In the genomic region with DNA sequence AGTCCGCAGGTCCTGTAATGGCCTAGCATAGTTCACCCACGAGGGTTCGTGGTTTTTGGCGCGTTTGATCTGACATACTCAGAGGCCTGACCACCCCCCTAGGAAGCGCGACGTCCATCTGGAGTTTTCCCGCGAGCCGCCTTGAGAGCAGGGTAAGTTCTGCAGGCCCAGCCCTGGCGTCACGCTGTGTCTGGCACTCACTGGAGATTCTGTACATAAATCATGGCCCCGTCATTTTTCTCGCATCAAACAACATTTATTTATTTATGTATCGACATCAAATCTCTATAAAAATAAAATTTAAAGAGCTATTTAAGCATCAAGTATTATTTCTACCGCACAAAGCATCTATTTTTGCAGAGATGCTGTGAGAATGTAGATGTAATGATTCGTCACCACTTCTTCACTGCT, we compare ENCODE assay signal across 1 cellular context.
A peak's percentile ranks its signal among the peaks of the same experiment; 100 is the strongest.
TF ChIP-seq lines count a peak whose summit lies in the region.

No MANE protein-coding gene starts in this region.

TF ChIP-seq in HepG2, 621 proteins besides CTCF, POLR2A, EP300 and RAD21 (continues in another document):
- TF ChIP-seq CENPX (CRISPR knock-in tag; IDR thresholded peaks at IDR 0.05) (no peak), MEIS2 (CRISPR knock-in tag; IDR thresholded peaks at IDR 0.05) (no peak), MED13 (CRISPR knock-in tag; IDR thresholded peaks at IDR 0.05) (no peak; the same call in 1 of the 2 replicates), NFIB (CRISPR knock-in tag; IDR thresholded peaks at IDR 0.05; ENCODE audit: borderline replicate concordance) (no peak), ZNF782 (CRISPR knock-in tag; IDR thresholded peaks at IDR 0.05; ENCODE audit: borderline replicate concordance) (no peak), ZNF34 (CRISPR knock-in tag; IDR thresholded peaks at IDR 0.05; ENCODE audit: borderline replicate concordance) (peak; percentile 24; the same call in 1 of the 2 replicates), ZFP36L1 (CRISPR knock-in tag; IDR thresholded peaks at IDR 0.05) (no peak), ETV5 (CRISPR knock-in tag; IDR thresholded peaks at IDR 0.05; ENCODE audit: borderline replicate concordance) (no peak), ARNTL (CRISPR knock-in tag; IDR thresholded peaks at IDR 0.05) (peak; percentile 27; the same call in 1 of the 2 replicates), JUN (CRISPR knock-in tag; IDR thresholded peaks at IDR 0.05) (0 out of 2 replicates have a peak, but pooled peaks have one; percentile 1), ZNF546 (CRISPR knock-in tag; conservative IDR thresholded peaks at IDR 0.05) (no peak), ZNF260 (CRISPR knock-in tag; IDR thresholded peaks at IDR 0.05; ENCODE audit: borderline replicate concordance, low read depth) (no peak), POLR2G (IDR thresholded peaks at IDR 0.05; ENCODE audit: low read depth, low read length) (no peak), ZNF44 (CRISPR knock-in tag; IDR thresholded peaks at IDR 0.05) (no peak), NFE2L2 (IDR thresholded peaks at IDR 0.05; ENCODE audit: low read length) (no peak), ZNF678 (CRISPR knock-in tag; IDR thresholded peaks at IDR 0.05) (no peak), CEBPB (IDR thresholded peaks at IDR 0.05; ENCODE audit: borderline replicate concordance, low read depth, low read length) (no peak), KLF11 (CRISPR knock-in tag; IDR thresholded peaks at IDR 0.05) (0 out of 2 replicates have a peak, but pooled peaks have one; percentile 8), ZNF790 (CRISPR knock-in tag; IDR thresholded peaks at IDR 0.05; ENCODE audit: borderline replicate concordance) (no peak), SIX4 (CRISPR knock-in tag; IDR thresholded peaks at IDR 0.05) (no peak), ZNF263 (CRISPR knock-in tag; IDR thresholded peaks at IDR 0.05) (no peak), ZNF883 (CRISPR knock-in tag; IDR thresholded peaks at IDR 0.05; ENCODE audit: not compliant biosample characterization) (peak; percentile 7), FOXM1 (CRISPR knock-in tag; IDR thresholded peaks at IDR 0.05) (no peak), MXI1 (IDR thresholded peaks at IDR 0.05; ENCODE audit: borderline replicate concordance, low read depth, low read length) (no peak), ZNF329 (CRISPR knock-in tag; IDR thresholded peaks at IDR 0.05; ENCODE audit: low read depth) (0 out of 2 replicates have a peak, but pooled peaks have one; percentile 23), KDM5A (IDR thresholded peaks at IDR 0.05; ENCODE audit: borderline replicate concordance, low read length) (no peak), ZZZ3 (CRISPR knock-in tag; IDR thresholded peaks at IDR 0.05; ENCODE audit: borderline replicate concordance) (no peak), HCFC1 (IDR thresholded peaks at IDR 0.05; ENCODE audit: low read depth, low read length) (no peak), ISX (CRISPR knock-in tag; conservative IDR thresholded peaks at IDR 0.05) (0 out of 2 replicates have a peak, but pooled peaks have one; percentile 12), ZNF3 (CRISPR knock-in tag; IDR thresholded peaks at IDR 0.05) (no peak), EEA1 (CRISPR knock-in tag; IDR thresholded peaks at IDR 0.05; ENCODE audit: borderline replicate concordance) (no peak), KMT2B (CRISPR knock-in tag; IDR thresholded peaks at IDR 0.05) (no peak; the same call in 1 of the 2 replicates), ZNF431 (CRISPR knock-in tag; IDR thresholded peaks at IDR 0.05; ENCODE audit: borderline replicate concordance, low read depth) (0 out of 2 replicates have a peak, but pooled peaks have one; percentile 16), PLRG1 (conservative IDR thresholded peaks at IDR 0.05) (no peak)
- TF ChIP-seq, protein P1, sequence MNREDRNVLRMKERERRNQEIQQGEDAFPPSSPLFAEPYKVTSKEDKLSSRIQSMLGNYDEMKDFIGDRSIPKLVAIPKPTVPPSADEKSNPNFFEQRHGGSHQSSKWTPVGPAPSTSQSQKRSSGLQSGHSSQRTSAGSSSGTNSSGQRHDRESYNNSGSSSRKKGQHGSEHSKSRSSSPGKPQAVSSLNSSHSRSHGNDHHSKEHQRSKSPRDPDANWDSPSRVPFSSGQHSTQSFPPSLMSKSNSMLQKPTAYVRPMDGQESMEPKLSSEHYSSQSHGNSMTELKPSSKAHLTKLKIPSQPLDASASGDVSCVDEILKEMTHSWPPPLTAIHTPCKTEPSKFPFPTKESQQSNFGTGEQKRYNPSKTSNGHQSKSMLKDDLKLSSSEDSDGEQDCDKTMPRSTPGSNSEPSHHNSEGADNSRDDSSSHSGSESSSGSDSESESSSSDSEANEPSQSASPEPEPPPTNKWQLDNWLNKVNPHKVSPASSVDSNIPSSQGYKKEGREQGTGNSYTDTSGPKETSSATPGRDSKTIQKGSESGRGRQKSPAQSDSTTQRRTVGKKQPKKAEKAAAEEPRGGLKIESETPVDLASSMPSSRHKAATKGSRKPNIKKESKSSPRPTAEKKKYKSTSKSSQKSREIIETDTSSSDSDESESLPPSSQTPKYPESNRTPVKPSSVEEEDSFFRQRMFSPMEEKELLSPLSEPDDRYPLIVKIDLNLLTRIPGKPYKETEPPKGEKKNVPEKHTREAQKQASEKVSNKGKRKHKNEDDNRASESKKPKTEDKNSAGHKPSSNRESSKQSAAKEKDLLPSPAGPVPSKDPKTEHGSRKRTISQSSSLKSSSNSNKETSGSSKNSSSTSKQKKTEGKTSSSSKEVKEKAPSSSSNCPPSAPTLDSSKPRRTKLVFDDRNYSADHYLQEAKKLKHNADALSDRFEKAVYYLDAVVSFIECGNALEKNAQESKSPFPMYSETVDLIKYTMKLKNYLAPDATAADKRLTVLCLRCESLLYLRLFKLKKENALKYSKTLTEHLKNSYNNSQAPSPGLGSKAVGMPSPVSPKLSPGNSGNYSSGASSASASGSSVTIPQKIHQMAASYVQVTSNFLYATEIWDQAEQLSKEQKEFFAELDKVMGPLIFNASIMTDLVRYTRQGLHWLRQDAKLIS (CRISPR knock-in tag; IDR thresholded peaks at IDR 0.05), result no peak
- TF ChIP-seq, protein P2, sequence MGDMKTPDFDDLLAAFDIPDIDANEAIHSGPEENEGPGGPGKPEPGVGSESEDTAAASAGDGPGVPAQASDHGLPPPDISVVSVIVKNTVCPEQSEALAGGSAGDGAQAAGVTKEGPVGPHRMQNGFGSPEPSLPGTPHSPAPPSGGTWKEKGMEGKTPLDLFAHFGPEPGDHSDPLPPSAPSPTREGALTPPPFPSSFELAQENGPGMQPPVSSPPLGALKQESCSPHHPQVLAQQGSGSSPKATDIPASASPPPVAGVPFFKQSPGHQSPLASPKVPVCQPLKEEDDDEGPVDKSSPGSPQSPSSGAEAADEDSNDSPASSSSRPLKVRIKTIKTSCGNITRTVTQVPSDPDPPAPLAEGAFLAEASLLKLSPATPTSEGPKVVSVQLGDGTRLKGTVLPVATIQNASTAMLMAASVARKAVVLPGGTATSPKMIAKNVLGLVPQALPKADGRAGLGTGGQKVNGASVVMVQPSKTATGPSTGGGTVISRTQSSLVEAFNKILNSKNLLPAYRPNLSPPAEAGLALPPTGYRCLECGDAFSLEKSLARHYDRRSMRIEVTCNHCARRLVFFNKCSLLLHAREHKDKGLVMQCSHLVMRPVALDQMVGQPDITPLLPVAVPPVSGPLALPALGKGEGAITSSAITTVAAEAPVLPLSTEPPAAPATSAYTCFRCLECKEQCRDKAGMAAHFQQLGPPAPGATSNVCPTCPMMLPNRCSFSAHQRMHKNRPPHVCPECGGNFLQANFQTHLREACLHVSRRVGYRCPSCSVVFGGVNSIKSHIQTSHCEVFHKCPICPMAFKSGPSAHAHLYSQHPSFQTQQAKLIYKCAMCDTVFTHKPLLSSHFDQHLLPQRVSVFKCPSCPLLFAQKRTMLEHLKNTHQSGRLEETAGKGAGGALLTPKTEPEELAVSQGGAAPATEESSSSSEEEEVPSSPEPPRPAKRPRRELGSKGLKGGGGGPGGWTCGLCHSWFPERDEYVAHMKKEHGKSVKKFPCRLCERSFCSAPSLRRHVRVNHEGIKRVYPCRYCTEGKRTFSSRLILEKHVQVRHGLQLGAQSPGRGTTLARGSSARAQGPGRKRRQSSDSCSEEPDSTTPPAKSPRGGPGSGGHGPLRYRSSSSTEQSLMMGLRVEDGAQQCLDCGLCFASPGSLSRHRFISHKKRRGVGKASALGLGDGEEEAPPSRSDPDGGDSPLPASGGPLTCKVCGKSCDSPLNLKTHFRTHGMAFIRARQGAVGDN (CRISPR knock-in tag; IDR thresholded peaks at IDR 0.05), result peak; percentile 19
- TF ChIP-seq, protein P3, sequence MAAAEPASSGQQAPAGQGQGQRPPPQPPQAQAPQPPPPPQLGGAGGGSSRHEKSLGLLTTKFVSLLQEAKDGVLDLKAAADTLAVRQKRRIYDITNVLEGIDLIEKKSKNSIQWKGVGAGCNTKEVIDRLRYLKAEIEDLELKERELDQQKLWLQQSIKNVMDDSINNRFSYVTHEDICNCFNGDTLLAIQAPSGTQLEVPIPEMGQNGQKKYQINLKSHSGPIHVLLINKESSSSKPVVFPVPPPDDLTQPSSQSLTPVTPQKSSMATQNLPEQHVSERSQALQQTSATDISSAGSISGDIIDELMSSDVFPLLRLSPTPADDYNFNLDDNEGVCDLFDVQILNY (CRISPR knock-in tag; conservative IDR thresholded peaks at IDR 0.05), result no peak
- TF ChIP-seq, protein P4, sequence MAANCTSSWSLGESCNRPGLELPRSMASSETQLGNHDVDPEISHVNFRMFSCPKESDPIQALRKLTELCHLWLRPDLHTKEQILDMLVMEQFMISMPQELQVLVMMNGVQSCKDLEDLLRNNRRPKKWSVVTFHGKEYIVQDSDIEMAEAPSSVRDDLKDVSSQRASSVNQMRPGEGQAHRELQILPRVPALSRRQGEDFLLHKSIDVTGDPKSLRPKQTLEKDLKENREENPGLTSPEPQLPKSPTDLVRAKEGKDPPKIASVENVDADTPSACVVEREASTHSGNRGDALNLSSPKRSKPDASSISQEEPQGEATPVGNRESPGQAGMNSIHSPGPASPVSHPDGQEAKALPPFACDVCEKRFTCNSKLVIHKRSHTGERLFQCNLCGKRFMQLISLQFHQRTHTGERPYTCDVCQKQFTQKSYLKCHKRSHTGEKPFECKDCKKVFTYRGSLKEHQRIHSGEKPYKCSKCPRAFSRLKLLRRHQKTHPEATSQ (CRISPR knock-in tag; IDR thresholded peaks at IDR 0.05; ENCODE audit: borderline replicate concordance), result no peak
- TF ChIP-seq, protein P5, sequence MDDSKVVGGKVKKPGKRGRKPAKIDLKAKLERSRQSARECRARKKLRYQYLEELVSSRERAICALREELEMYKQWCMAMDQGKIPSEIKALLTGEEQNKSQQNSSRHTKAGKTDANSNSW (CRISPR knock-in tag; IDR thresholded peaks at IDR 0.05; ENCODE audit: borderline replicate concordance), result no peak
- TF ChIP-seq, protein P6, sequence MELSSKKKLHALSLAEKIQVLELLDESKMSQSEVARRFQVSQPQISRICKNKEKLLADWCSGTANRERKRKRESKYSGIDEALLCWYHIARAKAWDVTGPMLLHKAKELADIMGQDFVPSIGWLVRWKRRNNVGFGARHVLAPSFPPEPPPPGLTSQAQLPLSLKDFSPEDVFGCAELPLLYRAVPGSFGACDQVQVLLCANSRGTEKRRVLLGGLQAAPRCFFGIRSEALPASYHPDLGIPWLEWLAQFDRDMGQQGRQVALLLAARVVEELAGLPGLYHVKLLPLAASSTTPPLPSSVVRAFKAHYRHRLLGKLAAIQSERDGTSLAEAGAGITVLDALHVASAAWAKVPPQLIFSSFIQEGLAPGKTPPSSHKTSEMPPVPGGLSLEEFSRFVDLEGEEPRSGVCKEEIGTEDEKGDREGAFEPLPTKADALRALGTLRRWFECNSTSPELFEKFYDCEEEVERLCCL (CRISPR knock-in tag; IDR thresholded peaks at IDR 0.05; ENCODE audit: borderline replicate concordance), result no peak
- TF ChIP-seq, protein P7, sequence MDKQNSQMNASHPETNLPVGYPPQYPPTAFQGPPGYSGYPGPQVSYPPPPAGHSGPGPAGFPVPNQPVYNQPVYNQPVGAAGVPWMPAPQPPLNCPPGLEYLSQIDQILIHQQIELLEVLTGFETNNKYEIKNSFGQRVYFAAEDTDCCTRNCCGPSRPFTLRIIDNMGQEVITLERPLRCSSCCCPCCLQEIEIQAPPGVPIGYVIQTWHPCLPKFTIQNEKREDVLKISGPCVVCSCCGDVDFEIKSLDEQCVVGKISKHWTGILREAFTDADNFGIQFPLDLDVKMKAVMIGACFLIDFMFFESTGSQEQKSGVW (CRISPR knock-in tag; IDR thresholded peaks at IDR 0.05; ENCODE audit: borderline replicate concordance), result no peak
- TF ChIP-seq, protein P8, sequence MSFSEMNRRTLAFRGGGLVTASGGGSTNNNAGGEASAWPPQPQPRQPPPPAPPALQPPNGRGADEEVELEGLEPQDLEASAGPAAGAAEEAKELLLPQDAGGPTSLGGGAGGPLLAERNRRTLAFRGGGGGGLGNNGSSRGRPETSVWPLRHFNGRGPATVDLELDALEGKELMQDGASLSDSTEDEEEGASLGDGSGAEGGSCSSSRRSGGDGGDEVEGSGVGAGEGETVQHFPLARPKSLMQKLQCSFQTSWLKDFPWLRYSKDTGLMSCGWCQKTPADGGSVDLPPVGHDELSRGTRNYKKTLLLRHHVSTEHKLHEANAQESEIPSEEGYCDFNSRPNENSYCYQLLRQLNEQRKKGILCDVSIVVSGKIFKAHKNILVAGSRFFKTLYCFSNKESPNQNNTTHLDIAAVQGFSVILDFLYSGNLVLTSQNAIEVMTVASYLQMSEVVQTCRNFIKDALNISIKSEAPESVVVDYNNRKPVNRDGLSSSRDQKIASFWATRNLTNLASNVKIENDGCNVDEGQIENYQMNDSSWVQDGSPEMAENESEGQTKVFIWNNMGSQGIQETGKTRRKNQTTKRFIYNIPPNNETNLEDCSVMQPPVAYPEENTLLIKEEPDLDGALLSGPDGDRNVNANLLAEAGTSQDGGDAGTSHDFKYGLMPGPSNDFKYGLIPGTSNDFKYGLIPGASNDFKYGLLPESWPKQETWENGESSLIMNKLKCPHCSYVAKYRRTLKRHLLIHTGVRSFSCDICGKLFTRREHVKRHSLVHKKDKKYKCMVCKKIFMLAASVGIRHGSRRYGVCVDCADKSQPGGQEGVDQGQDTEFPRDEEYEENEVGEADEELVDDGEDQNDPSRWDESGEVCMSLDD (CRISPR knock-in tag; IDR thresholded peaks at IDR 0.05; ENCODE audit: borderline replicate concordance), result no peak
- TF ChIP-seq, protein P9, sequence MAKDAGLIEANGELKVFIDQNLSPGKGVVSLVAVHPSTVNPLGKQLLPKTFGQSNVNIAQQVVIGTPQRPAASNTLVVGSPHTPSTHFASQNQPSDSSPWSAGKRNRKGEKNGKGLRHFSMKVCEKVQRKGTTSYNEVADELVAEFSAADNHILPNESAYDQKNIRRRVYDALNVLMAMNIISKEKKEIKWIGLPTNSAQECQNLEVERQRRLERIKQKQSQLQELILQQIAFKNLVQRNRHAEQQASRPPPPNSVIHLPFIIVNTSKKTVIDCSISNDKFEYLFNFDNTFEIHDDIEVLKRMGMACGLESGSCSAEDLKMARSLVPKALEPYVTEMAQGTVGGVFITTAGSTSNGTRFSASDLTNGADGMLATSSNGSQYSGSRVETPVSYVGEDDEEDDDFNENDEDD (CRISPR knock-in tag; IDR thresholded peaks at IDR 0.05; ENCODE audit: borderline replicate concordance), result 0 out of 2 replicates have a peak, but pooled peaks have one; percentile 14
- TF ChIP-seq, protein P10, sequence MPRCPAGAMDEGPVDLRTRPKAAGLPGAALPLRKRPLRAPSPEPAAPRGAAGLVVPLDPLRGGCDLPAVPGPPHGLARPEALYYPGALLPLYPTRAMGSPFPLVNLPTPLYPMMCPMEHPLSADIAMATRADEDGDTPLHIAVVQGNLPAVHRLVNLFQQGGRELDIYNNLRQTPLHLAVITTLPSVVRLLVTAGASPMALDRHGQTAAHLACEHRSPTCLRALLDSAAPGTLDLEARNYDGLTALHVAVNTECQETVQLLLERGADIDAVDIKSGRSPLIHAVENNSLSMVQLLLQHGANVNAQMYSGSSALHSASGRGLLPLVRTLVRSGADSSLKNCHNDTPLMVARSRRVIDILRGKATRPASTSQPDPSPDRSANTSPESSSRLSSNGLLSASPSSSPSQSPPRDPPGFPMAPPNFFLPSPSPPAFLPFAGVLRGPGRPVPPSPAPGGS (CRISPR knock-in tag; IDR thresholded peaks at IDR 0.05), result no peak
